Comparison of ENCODE assay signal across 8 cellular contexts in the genomic region with DNA sequence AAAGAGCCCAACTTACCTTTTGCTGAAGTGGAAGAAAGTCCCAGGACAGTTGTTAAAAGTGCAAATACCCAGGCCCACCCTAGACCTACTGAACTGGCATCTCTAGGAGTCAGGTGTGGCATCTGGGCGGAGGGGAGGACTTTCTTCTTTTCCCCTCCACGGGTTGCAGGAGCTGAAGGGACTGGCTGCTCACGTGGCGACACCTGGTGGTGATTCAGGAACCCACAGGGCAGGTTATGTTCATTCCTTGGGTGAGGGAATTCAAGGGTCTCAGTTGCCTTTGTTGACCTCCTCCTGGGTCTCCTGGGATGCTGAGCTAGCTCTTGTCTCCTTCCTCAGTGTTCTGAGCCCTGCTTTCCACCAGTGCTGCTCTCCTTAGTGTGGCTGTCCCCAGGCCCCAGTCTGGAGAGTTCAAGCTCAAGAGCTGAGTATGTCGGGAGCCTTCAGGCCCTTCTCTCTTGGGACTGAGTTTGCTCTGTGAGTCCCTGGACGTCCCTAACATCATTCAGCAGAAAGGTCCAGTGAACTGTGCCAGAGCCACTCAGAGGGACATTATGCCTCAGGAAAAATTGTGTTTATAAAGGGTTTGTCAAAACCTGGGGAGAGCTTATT. TPM values are rescaled to one million over a fixed set of nuclear protein-coding genes. Genes with fewer than 3 reads are reported as not detected.
DNase-seq lines count a peak whose midpoint lies in the region; ATAC-seq and TF ChIP-seq lines count a peak whose summit lies in the region.

No MANE protein-coding gene starts in this region.

- TF ChIP-seq CTCF in IMR-90 (conservative IDR thresholded peaks at IDR 0.05; ENCODE audit: low read depth, low read length) (peak; percentile 85), upper lobe of right lung (IDR thresholded peaks at IDR 0.05) (peak; percentile 90)

- 43% methylated on average over 2 of the region's 6 CpGs; no CpG with 5 or more reads in 1 of the 2 experiments for WGBS in IMR-90 (ENCODE audit: extremely low coverage in 2 of 2, insufficient read length in 1 of 2), 2 experiments

- POLR2A ChIA-PET in IMR-90 (lab: Charles Lee; ENCODE audit: unreplicated experiment) = interaction anchor here (1.3 kb wide), 1 partner anchor 211 kb away, joined by 7 read pairs; no protein-coding TSS in a partner anchor

- H3K4me2 ChIP-seq in IMR-90 (ENCODE audit: low read depth, low read length) = no peak overlapping the region

- H3K4me3 ChIP-seq in IMR-90 (ENCODE audit: insufficient read depth, low read depth, low read length) (no peak overlapping the region), SJSA1 (no peak overlapping the region), upper lobe of right lung (no peak overlapping the region)

- peak overlapping the region; percentile 39 for H2AFZ ChIP-seq in IMR-90 (replicated peaks; ENCODE audit: low read length, poor library complexity)

- no peaks in the 10 kb centered on the region for H3K4me1 ChIP-seq in IMR-90 (ENCODE audit: control insufficient read depth, insufficient read depth, low read length)
- H3K4me1 ChIP-seq in SJSA1 (replicated peaks) = peaks cover 11% of the 10 kb centered on the region
- H3K4me1 ChIP-seq in upper lobe of right lung = peaks cover 3% of the 10 kb centered on the region

- intact Hi-C loops in IMR-90 (cut with micrococcal nuclease) (loop anchor here (1.0 to 5.0 kb wide), 4 partner anchors 50 to 353 kb away; no protein-coding TSS in a partner anchor), upper lobe of right lung (cut with DNase I) (loop anchor here (5.0 kb wide), 1 partner anchor 208 kb away; no protein-coding TSS in a partner anchor)

- no peak overlapping the region for H3K56ac ChIP-seq in IMR-90 (ENCODE audit: extremely low read depth, insufficient read depth, low read length)

- no peak overlapping the region for H3K14ac ChIP-seq in IMR-90 (replicated peaks; ENCODE audit: low read depth, low read length)

- H2BK5ac ChIP-seq in IMR-90 (ENCODE audit: low read depth, low read length, poor library complexity, severe bottlenecking) = no peak overlapping the region

- no peak overlapping the region for H4K5ac ChIP-seq in IMR-90 (ENCODE audit: low read depth, low read length)

- 0 out of 2 replicates have a peak, but pooled peaks cover 4% of the 10 kb centered on the region for H4K20me1 ChIP-seq in IMR-90 (ENCODE audit: insufficient read depth, low read length)

- H3K36me3 ChIP-seq in IMR-90 (ENCODE audit: control insufficient read depth, insufficient read depth, low read length) (no peaks in the 10 kb centered on the region), SJSA1 (no peaks in the 10 kb centered on the region; the same call in 1 of the 2 replicates), upper lobe of right lung (no peaks in the 10 kb centered on the region)

- CTCF ChIA-PET in IMR-90 (lab: Yijun Ruan, JAX) = interaction anchor here (0.6 to 5.5 kb wide), 12 partner anchors 12 to 821 kb away, joined by 3 to 69 read pairs (median 3); a partner anchor contains a TSS

- H3K18ac ChIP-seq in IMR-90 (ENCODE audit: low read depth, low read length) = no peak overlapping the region

- no TSS peak for BruUV-seq in IMR-90 (replicated peaks; lab: Mats Ljungman, UMichigan)

- no peak for TF ChIP-seq POLR2A in IMR-90 (IDR thresholded peaks at IDR 0.05; ENCODE audit: low read depth, low read length)

- no peak overlapping the region for H2BK20ac ChIP-seq in IMR-90 (ENCODE audit: low read depth, low read length)

- H2AK9ac ChIP-seq in IMR-90 (replicated peaks; ENCODE audit: low read depth, low read length, poor library complexity) = peak overlapping the region; percentile 52

- H3K9me3 ChIP-seq in IMR-90 (ENCODE audit: control insufficient read depth, insufficient read depth, low read length) (no peaks in the 10 kb centered on the region), SJSA1 (replicated peaks) (no peaks in the 10 kb centered on the region; the same call in 1 of the 2 replicates), upper lobe of right lung (no peaks in the 10 kb centered on the region)

- in situ Hi-C loops in IMR-90 (cut with MboI; ENCODE audit: low sequenced_read_pairs) = loop anchor here (5.0 kb wide), 1 partner anchor 213 kb away; no protein-coding TSS in a partner anchor

- H3K4ac ChIP-seq in IMR-90 (ENCODE audit: low read depth, low read length) = no peak overlapping the region

- DNase-seq in NCI-H524 (lab: John Stamatoyannopoulos, UW) = peak; percentile 31 to 59
- no peak for DNase-seq in NCI-H524 treated with DMSO at 0.1 percent for 48 hours (lab: John Stamatoyannopoulos, UW)
- peak; percentile 48 for DNase-seq in IMR-90
- DNase-seq in SJSA1 (ENCODE audit: low read depth in 1 of 2, low spot score in 2 of 2) = peak; percentile 69 to 77
- DNase-seq in activated naive CD4-positive, alpha-beta T cell (lab: John Stamatoyannopoulos, UW) = peak; percentile 35 to 65 (median 49)
- DNase-seq in globus pallidus (ENCODE audit: low spot score) = peak; percentile 51
- DNase-seq in pons (ENCODE audit: low spot score) = peak; percentile 45
- DNase-seq in upper lobe of right lung = peak; percentile 82

- no peak overlapping the region for H3K23ac ChIP-seq in IMR-90 (ENCODE audit: low read depth, low read length)

- H3K9ac ChIP-seq in IMR-90 (ENCODE audit: low read depth, low read length) = no peak overlapping the region

- H3K9me1 ChIP-seq in IMR-90 (ENCODE audit: insufficient read depth, low read length) = no peaks in the 10 kb centered on the region

- dilution Hi-C loops in IMR-90 (cut with HindIII; ENCODE audit: low sequenced_read_pairs, unreplicated experiment) = no loop called here

- no peak overlapping the region for H2BK15ac ChIP-seq in IMR-90 (ENCODE audit: low read depth, low read length)

- H3K79me1 ChIP-seq in IMR-90 (ENCODE audit: low read depth in 1 of 2, low read length in 2 of 2) = no peaks in the 10 kb centered on the region

- no peak overlapping the region for H2AK5ac ChIP-seq in IMR-90 (ENCODE audit: low read depth, low read length)

- no peak overlapping the region for H2BK120ac ChIP-seq in IMR-90 (ENCODE audit: low read depth, low read length)

- H4K8ac ChIP-seq in IMR-90 (ENCODE audit: low read depth in 2 of 2, low read length in 2 of 2) = no peak overlapping the region

- peaks cover 32% of the 10 kb centered on the region for H3K27me3 ChIP-seq in IMR-90 (ENCODE audit: control insufficient read depth, insufficient read depth, low read length)
- no peaks in the 10 kb centered on the region for H3K27me3 ChIP-seq in SJSA1 (replicated peaks)
- H3K27me3 ChIP-seq in upper lobe of right lung = no peaks in the 10 kb centered on the region

- peak; percentile 91 for TF ChIP-seq RAD21 in IMR-90 (IDR thresholded peaks at IDR 0.05; ENCODE audit: low read length)

- ATAC-seq in IMR-90 (ENCODE audit: low read depth) (peak; percentile 89), upper lobe of right lung (peak; percentile 78)

- no peak overlapping the region for H3K27ac ChIP-seq in IMR-90 (ENCODE audit: insufficient read depth, low read length)
- H3K27ac ChIP-seq in SJSA1 = no peak overlapping the region
- no peak overlapping the region for H3K27ac ChIP-seq in upper lobe of right lung

- no peak overlapping the region for H4K91ac ChIP-seq in IMR-90 (ENCODE audit: insufficient read depth, low read depth, low read length)

TF ChIP-seq in IMR-90, 13 proteins besides CTCF, POLR2A, EP300 and RAD21:
- TF ChIP-seq MAFK (IDR thresholded peaks at IDR 0.05; ENCODE audit: low read depth, low read length) (no peak), MXI1 (IDR thresholded peaks at IDR 0.05; ENCODE audit: borderline replicate concordance, low read depth, low read length) (no peak), FOS (IDR thresholded peaks at IDR 0.05; ENCODE audit: low read depth, low read length) (no peak), SMC3 (IDR thresholded peaks at IDR 0.05; ENCODE audit: low read depth, low read length) (peak; percentile 93), CEBPB (IDR thresholded peaks at IDR 0.05; ENCODE audit: low read depth, low read length) (no peak), CHD1 (IDR thresholded peaks at IDR 0.05; ENCODE audit: low read depth, low read length) (no peak), NFE2L2 (IDR thresholded peaks at IDR 0.05; ENCODE audit: low read depth, low read length) (no peak), MAZ (IDR thresholded peaks at IDR 0.05; ENCODE audit: borderline replicate concordance, low read depth, low read length) (no peak; the same call in 1 of the 2 replicates)
- TF ChIP-seq, protein P1, sequence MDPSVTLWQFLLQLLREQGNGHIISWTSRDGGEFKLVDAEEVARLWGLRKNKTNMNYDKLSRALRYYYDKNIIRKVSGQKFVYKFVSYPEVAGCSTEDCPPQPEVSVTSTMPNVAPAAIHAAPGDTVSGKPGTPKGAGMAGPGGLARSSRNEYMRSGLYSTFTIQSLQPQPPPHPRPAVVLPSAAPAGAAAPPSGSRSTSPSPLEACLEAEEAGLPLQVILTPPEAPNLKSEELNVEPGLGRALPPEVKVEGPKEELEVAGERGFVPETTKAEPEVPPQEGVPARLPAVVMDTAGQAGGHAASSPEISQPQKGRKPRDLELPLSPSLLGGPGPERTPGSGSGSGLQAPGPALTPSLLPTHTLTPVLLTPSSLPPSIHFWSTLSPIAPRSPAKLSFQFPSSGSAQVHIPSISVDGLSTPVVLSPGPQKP (IDR thresholded peaks at IDR 0.05; ENCODE audit: borderline replicate concordance, low read depth, low read length) = no peak
TF ChIP-seq in IMR-90: peak in this region for 1.

RNA-seq across cellular contexts. Expression of a gene that starts 56.9 kb away (rescaled TPM):
- under 0.01 and 0.18 TPM in 2 replicates for total RNA-seq in IMR-90 (2012; rRNA removed)
- polyA plus RNA-seq in IMR-90 (2012; rRNA removed) = 0.09 and 0.10 TPM in 2 replicates
- polyA plus RNA-seq in IMR-90 (2012; cell fraction: cytosol; rRNA removed) = 0.04 and 0.23 TPM in 2 replicates
- polyA plus RNA-seq in IMR-90 (2012; cell fraction: nucleus; rRNA removed; ENCODE audit: low replicate concordance) = 0.19 and 0.22 TPM in 2 replicates
- 12.1 and 17.2 TPM in 2 replicates for total RNA-seq in SJSA1 (2014; rRNA removed; shearing (Covaris generic))
- total RNA-seq in upper lobe of right lung = 37.7 TPM

Comparison
In these comparisons a context has a peak if more than half of its experiments do, and no peak if none do; other contexts are left out.
1. RNA of a gene that starts 56.9 kb away (total RNA-seq): 37.7 TPM in upper lobe of right lung (single experiment) and 12.1 to 17.2 TPM in SJSA1; under 0.01 to 0.18 TPM in IMR-90; every median in the first group is over 10 times any median in the second.